Comparison of ENCODE assay signal across 24 cellular contexts in genomic region chr18:12895016-12895415, GRCh38.
"Had no signal": no experiment of that assay in that cellular context is flagged by ENCODE, and none has a peak within 500 bp of the region (broad histone marks: within the 10 kb centered on the region; RNA-seq: fewer than 3 reads in every experiment).

No MANE protein-coding gene starts in this region.

- H3K4me3 Mint-ChIP-seq: naive thymus-derived CD4-positive, alpha-beta T cell; nephron progenitor cell had no signal

- H3K27ac ChIP-seq: dorsolateral prefrontal cortex, heart left ventricle, suprapubic skin, thyroid gland, upper lobe of left lung had no signal

- H3K4me1 ChIP-seq: suprapubic skin, thyroid gland had no signal

- H3K27ac Mint-ChIP-seq: nephron progenitor cell had no signal

- H3K27me3 ChIP-seq: suprapubic skin, thyroid gland, upper lobe of left lung had no signal

- H3K4me1 Mint-ChIP-seq: nephron progenitor cell had no signal

- H3K9me3 ChIP-seq: spleen, thyroid gland, upper lobe of left lung had no signal

- FAIRE-seq: endometrium, frontal cortex had no signal

- H3K4me3 ChIP-seq: dorsolateral prefrontal cortex, heart left ventricle, lung, spleen, suprapubic skin, thyroid gland, upper lobe of left lung had no signal

- DNase-seq: cortex of kidney; dorsolateral prefrontal cortex; effector memory CD4-positive, alpha-beta T cell; heart left ventricle; hippocampal formation; left colon; left ventricle myocardium superior; mesendoderm; naive thymus-derived CD4-positive, alpha-beta T cell; nephron progenitor cell; posterior cingulate gyrus; spleen; stimulated activated CD4-positive, alpha-beta T cell treated with anti-CD3 and anti-CD28 coated beads, Interleukin-15, amount 100 ng/mL, for 24 hours; stimulated activated CD4-positive, alpha-beta T cell treated with anti-CD3 and anti-CD28 coated beads, Interleukin-1b, Interleukin-23, amount 100 ng/mL, for 48 hours; stimulated activated CD4-positive, alpha-beta T cell treated with anti-CD3 and anti-CD28 coated beads, Interleukin-4, amount 100 ng/mL, for 24 hours; stimulated activated naive CD4-positive, alpha-beta T cell; thyroid gland; upper lobe of left lung had no signal

- ATAC-seq: esophagus mucosa; heart left ventricle; left colon; left ventricle myocardium superior; naive thymus-derived CD4-positive, alpha-beta T cell; sciatic nerve had no signal

- H3K36me3 ChIP-seq: heart left ventricle, spleen, suprapubic skin, thyroid gland, upper lobe of left lung had no signal
